In genomic region chr10:78959901-78960300, GRCh38 we compare ENCODE assay signal across 16 cellular contexts.
"Had no signal": no experiment of that assay in that cellular context is flagged by ENCODE, and none has a peak within 500 bp of the region (broad histone marks: within the 10 kb centered on the region; RNA-seq: fewer than 3 reads in every experiment).

No MANE protein-coding gene starts in this region.

- H3K27me3 Mint-ChIP-seq: activated naive CD8-positive, alpha-beta T cell treated with anti-CD3 and anti-CD28 coated beads, Interleukin-2, amount 10 ng/mL, durations not matched to agents 7 days and 5 days; stimulated activated naive CD8-positive, alpha-beta T cell treated with anti-CD3 and anti-CD28 coated beads, Interleukin-15, amount 100 ng/mL, for 72 hours had no signal

- H3K4me3 ChIP-seq: breast epithelium, left ventricle myocardium inferior, spleen had no signal

- DNase-seq: activated naive CD4-positive, alpha-beta T cell; activated naive CD8-positive, alpha-beta T cell treated with anti-CD3 and anti-CD28 coated beads, Interleukin-2, amount 10 ng/mL, durations not matched to agents 7 days and 5 days; activated T-cell treated with anti-CD3 and anti-CD28 coated beads for 4 hours; cerebellar nuclear complex; effector memory CD8-positive, alpha-beta T cell; mesendoderm; nephron progenitor cell; spleen; stimulated activated CD4-positive, alpha-beta T cell treated with anti-CD3 and anti-CD28 coated beads, Interleukin-1b, Interleukin-23, amount 100 ng/mL, for 48 hours; stimulated activated naive CD8-positive, alpha-beta T cell treated with anti-CD3 and anti-CD28 coated beads, Interleukin-15, amount 100 ng/mL, for 72 hours; SW 1271 had no signal

- H3K9me3 Mint-ChIP-seq: activated naive CD8-positive, alpha-beta T cell treated with anti-CD3 and anti-CD28 coated beads, Interleukin-2, amount 10 ng/mL, durations not matched to agents 7 days and 5 days; effector memory CD8-positive, alpha-beta T cell; nephron progenitor cell; stimulated activated naive CD8-positive, alpha-beta T cell treated with anti-CD3 and anti-CD28 coated beads, Interleukin-15, amount 100 ng/mL, for 72 hours; T-helper 2 cell treated with Interferon-gamma antibody and Interleukin-4, amounts not matched to agents 5 μg/mL and 100 μg/mL, for 36 hours had no signal

- H3K4me3 Mint-ChIP-seq: activated naive CD8-positive, alpha-beta T cell treated with anti-CD3 and anti-CD28 coated beads, Interleukin-2, amount 10 ng/mL, durations not matched to agents 7 days and 5 days; effector memory CD8-positive, alpha-beta T cell; nephron progenitor cell; stimulated activated naive CD8-positive, alpha-beta T cell treated with anti-CD3 and anti-CD28 coated beads, Interleukin-15, amount 100 ng/mL, for 72 hours; T-helper 2 cell treated with Interferon-gamma antibody and Interleukin-4, amounts not matched to agents 5 μg/mL and 100 μg/mL, for 36 hours had no signal

- H3K27ac Mint-ChIP-seq: activated naive CD8-positive, alpha-beta T cell treated with anti-CD3 and anti-CD28 coated beads, Interleukin-2, amount 10 ng/mL, durations not matched to agents 7 days and 5 days; effector memory CD8-positive, alpha-beta T cell; nephron progenitor cell; T-helper 2 cell treated with Interferon-gamma antibody and Interleukin-4, amounts not matched to agents 5 μg/mL and 100 μg/mL, for 36 hours had no signal

- ATAC-seq: effector memory CD8-positive, alpha-beta T cell; stimulated activated naive CD8-positive, alpha-beta T cell treated with anti-CD3 and anti-CD28 coated beads, Interleukin-15, amount 100 ng/mL, for 72 hours had no signal

- H3K36me3 Mint-ChIP-seq: activated naive CD8-positive, alpha-beta T cell treated with anti-CD3 and anti-CD28 coated beads, Interleukin-2, amount 10 ng/mL, durations not matched to agents 7 days and 5 days had no signal

- H3K36me3 ChIP-seq: breast epithelium, left ventricle myocardium inferior, spleen, thoracic aorta had no signal

- H3K9me3 ChIP-seq: breast epithelium, left ventricle myocardium inferior, spleen, thoracic aorta had no signal

- H3K4me1 Mint-ChIP-seq: activated naive CD8-positive, alpha-beta T cell treated with anti-CD3 and anti-CD28 coated beads, Interleukin-2, amount 10 ng/mL, durations not matched to agents 7 days and 5 days; stimulated activated naive CD8-positive, alpha-beta T cell treated with anti-CD3 and anti-CD28 coated beads, Interleukin-15, amount 100 ng/mL, for 72 hours had no signal

- H3K27me3 ChIP-seq: breast epithelium had no signal

- H3K27ac ChIP-seq: epithelial cell of prostate, left ventricle myocardium inferior, thoracic aorta had no signal
